10 cellular contexts compared by ENCODE assay signal in the genomic region with DNA sequence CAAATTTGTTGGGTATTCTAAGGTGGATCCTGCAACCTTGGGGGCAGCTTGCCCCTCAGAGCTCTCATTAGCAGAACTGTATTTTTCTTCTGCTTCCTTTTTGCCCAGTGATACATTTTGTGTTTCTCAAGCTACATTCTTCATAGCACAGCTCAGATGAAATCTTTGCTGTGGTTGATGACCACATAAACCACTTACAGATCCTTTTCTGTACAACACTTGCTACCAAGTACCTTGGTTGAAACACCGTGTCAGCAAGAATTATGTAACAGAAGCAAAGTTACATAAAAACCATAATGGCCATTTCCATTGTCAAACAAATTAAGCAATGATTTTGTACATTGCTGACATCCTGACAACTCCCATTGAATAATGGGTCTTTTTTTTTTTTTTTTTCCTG. TPM values are rescaled to one million over a fixed set of nuclear protein-coding genes. Genes with fewer than 3 reads are reported as not detected.
DNase-seq lines count a peak whose midpoint lies in the region; ATAC-seq lines count a peak whose summit lies in the region.
"Had no signal": no experiment of that assay in that cellular context is flagged by ENCODE, and none has a peak within 500 bp of the region (broad histone marks: within the 10 kb centered on the region; RNA-seq: fewer than 3 reads in every experiment).

No MANE protein-coding gene starts in this region.

- peaks cover 3% of the 10 kb centered on the region for H3K27me3 Mint-ChIP-seq in activated CD4-positive, alpha-beta T cell treated with anti-CD3 and anti-CD28 coated beads for 36 hours
- peaks cover 8% of the 10 kb centered on the region for H3K27me3 Mint-ChIP-seq in activated T-helper 17 cell treated with anti-CD3 and anti-CD28 coated beads, Interleukin-2, amount 50 U/mL, for 72 hours
- H3K27me3 Mint-ChIP-seq in stimulated activated memory B cell treated with anti-CD40 and anti-IgM and Interleukin-4, amounts not matched to agents 10 μg/mL and 1 μg/mL and 100 μg/mL, for 72 hours = no peaks in the 10 kb centered on the region

- no peaks in the 10 kb centered on the region for H3K36me3 Mint-ChIP-seq in activated CD4-positive, alpha-beta T cell treated with anti-CD3 and anti-CD28 coated beads for 36 hours (ENCODE audit: low read depth)
- no peaks in the 10 kb centered on the region for H3K36me3 Mint-ChIP-seq in activated T-helper 17 cell treated with anti-CD3 and anti-CD28 coated beads, Interleukin-2, amount 50 U/mL, for 72 hours (ENCODE audit: low read depth)
- no peaks in the 10 kb centered on the region for H3K36me3 Mint-ChIP-seq in stimulated activated memory B cell treated with anti-CD40 and anti-IgM and Interleukin-4, amounts not matched to agents 10 μg/mL and 1 μg/mL and 100 μg/mL, for 72 hours

- H3K4me3 Mint-ChIP-seq in activated CD4-positive, alpha-beta T cell treated with anti-CD3 and anti-CD28 coated beads for 36 hours = no peak overlapping the region
- H3K4me3 Mint-ChIP-seq in activated T-helper 17 cell treated with anti-CD3 and anti-CD28 coated beads, Interleukin-2, amount 50 U/mL, for 72 hours = peak overlapping the region; percentile 18
- H3K4me3 Mint-ChIP-seq in stimulated activated memory B cell treated with anti-CD40 and anti-IgM and Interleukin-4, amounts not matched to agents 10 μg/mL and 1 μg/mL and 100 μg/mL, for 72 hours = no peak overlapping the region

- ATAC-seq in activated CD4-positive, alpha-beta T cell treated with anti-CD3 and anti-CD28 coated beads for 36 hours = peak; percentile 55
- peak; percentile 74 for ATAC-seq in HG03439 (IDR thresholded peaks at IDR 0.05; ENCODE audit: unreplicated experiment)
- peak; percentile 77 for ATAC-seq in activated T-helper 17 cell treated with anti-CD3 and anti-CD28 coated beads, Interleukin-2, amount 50 U/mL, for 72 hours (replicated peaks)
- ATAC-seq in stimulated activated memory B cell treated with anti-CD40 and anti-IgM and Interleukin-4, amounts not matched to agents 10 μg/mL and 1 μg/mL and 100 μg/mL, for 72 hours = peak; percentile 36
- ATAC-seq: Right ventricle myocardium inferior had no signal

- no peak overlapping the region for H3K27ac Mint-ChIP-seq in activated CD4-positive, alpha-beta T cell treated with anti-CD3 and anti-CD28 coated beads for 36 hours
- H3K27ac Mint-ChIP-seq in activated T-helper 17 cell treated with anti-CD3 and anti-CD28 coated beads, Interleukin-2, amount 50 U/mL, for 72 hours = no peak overlapping the region
- H3K27ac Mint-ChIP-seq in stimulated activated memory B cell treated with anti-CD40 and anti-IgM and Interleukin-4, amounts not matched to agents 10 μg/mL and 1 μg/mL and 100 μg/mL, for 72 hours = no peak overlapping the region

- no peak for DNase-seq in activated CD4-positive, alpha-beta T cell treated with anti-CD3 and anti-CD28 coated beads for 36 hours
- DNase-seq in activated CD4-positive, alpha-beta T cell treated with anti-CD3 and anti-CD28 coated beads for 48 hours = no peak
- DNase-seq in activated CD8-positive, alpha-beta memory T cell treated with anti-CD3 and anti-CD28 coated beads, Interleukin-2, amount 50 U/mL, for 4 hours = no peak
- no peak for DNase-seq in NCI-H1048 (lab: John Stamatoyannopoulos, UW)
- no peak for DNase-seq in NCI-H345 treated with DMSO at 0.1 percent for 48 hours (lab: John Stamatoyannopoulos, UW; ENCODE audit: unreplicated experiment)
- DNase-seq: activated T-cell treated with anti-CD3 and anti-CD28 coated beads, Interleukin-2, amount 50 U/mL, for 1 hour had no signal

- CTCF ChIA-PET in activated CD4-positive, alpha-beta T cell treated with anti-CD3 and anti-CD28 coated beads for 36 hours (lab: Charles Lee) = interaction anchor here (2.0 kb wide), 1 partner anchor 13 kb away, joined by 6 read pairs; no protein-coding TSS in a partner anchor

- no peaks in the 10 kb centered on the region for H3K9me3 Mint-ChIP-seq in activated CD4-positive, alpha-beta T cell treated with anti-CD3 and anti-CD28 coated beads for 36 hours (ENCODE audit: low read depth)
- H3K9me3 Mint-ChIP-seq in activated T-helper 17 cell treated with anti-CD3 and anti-CD28 coated beads, Interleukin-2, amount 50 U/mL, for 72 hours = no peaks in the 10 kb centered on the region
- peaks cover 3% of the 10 kb centered on the region for H3K9me3 Mint-ChIP-seq in stimulated activated memory B cell treated with anti-CD40 and anti-IgM and Interleukin-4, amounts not matched to agents 10 μg/mL and 1 μg/mL and 100 μg/mL, for 72 hours

- intact Hi-C loops in activated CD4-positive, alpha-beta T cell treated with anti-CD3 and anti-CD28 coated beads for 36 hours (cut with DNase I, micrococcal nuclease) = no loop called here

- POLR2A ChIA-PET in activated CD4-positive, alpha-beta T cell treated with anti-CD3 and anti-CD28 coated beads for 36 hours (lab: Charles Lee) = no interaction called here

- peaks cover 16% of the 10 kb centered on the region for H3K4me1 Mint-ChIP-seq in activated CD4-positive, alpha-beta T cell treated with anti-CD3 and anti-CD28 coated beads for 36 hours
- H3K4me1 Mint-ChIP-seq in activated T-helper 17 cell treated with anti-CD3 and anti-CD28 coated beads, Interleukin-2, amount 50 U/mL, for 72 hours = peaks cover 5% of the 10 kb centered on the region
- peaks cover 27% of the 10 kb centered on the region for H3K4me1 Mint-ChIP-seq in stimulated activated memory B cell treated with anti-CD40 and anti-IgM and Interleukin-4, amounts not matched to agents 10 μg/mL and 1 μg/mL and 100 μg/mL, for 72 hours

RNA-seq across cellular contexts. Expression of a gene that starts 9.7 kb away (rescaled TPM):
- total RNA-seq in activated CD4-positive, alpha-beta T cell treated with anti-CD3 and anti-CD28 coated beads for 36 hours = not detected
- total RNA-seq in activated T-helper 17 cell treated with anti-CD3 and anti-CD28 coated beads, Interleukin-2, amount 50 U/mL, for 72 hours = not detected
